In the genomic region with DNA sequence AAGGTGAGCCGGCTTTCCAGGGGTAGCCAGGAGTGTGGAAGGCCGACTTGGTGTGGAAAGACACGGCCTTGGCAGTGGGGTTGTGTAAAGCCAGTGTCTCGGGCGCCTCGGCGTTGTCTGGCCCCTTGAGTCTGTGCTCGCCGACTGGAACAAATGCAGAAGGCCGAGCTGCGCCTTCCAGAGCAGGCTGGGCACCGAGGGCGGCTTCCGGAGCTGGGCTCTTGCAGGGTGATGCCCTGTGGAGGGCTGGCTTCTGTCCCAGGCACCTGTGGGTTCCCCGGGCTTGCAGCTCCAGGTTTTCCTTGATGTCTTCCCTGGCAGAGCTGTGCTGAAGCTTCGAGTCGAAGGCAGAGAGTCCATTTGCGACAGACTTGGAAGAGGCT, we compare ENCODE assay signal across 18 cellular contexts. TPM values are rescaled to one million over a fixed set of nuclear protein-coding genes. Genes with fewer than 3 reads are reported as not detected.
DNase-seq lines count a peak whose midpoint lies in the region; ATAC-seq and TF ChIP-seq lines count a peak whose summit lies in the region.
"Had no signal": no experiment of that assay in that cellular context is flagged by ENCODE, and none has a peak within 500 bp of the region (broad histone marks: within the 10 kb centered on the region; RNA-seq: fewer than 3 reads in every experiment).

No MANE protein-coding gene starts in this region.

- intact Hi-C loops in heart right ventricle (cut with DNase I): loop anchor here in 1 of 10 donors (5.0 kb wide), 1 partner anchor 35 kb away; no protein-coding TSS in a partner anchor
- intact Hi-C loops in cardiac septum (cut with DNase I): no loop called here
- intact Hi-C loops in right cardiac atrium (cut with DNase I): no loop called here
- intact Hi-C loops in thyroid gland (cut with DNase I): no loop called here
- intact Hi-C loops in spleen (cut with DNase I; ENCODE audit: low total_unique reads): no loop called here

- TF ChIP-seq CTCF in heart right ventricle (IDR thresholded peaks at IDR 0.05) (no peak), RWPE1 (conservative IDR thresholded peaks at IDR 0.05; ENCODE audit: low read depth) (no peak), thyroid gland (IDR thresholded peaks at IDR 0.05) (no peak), spleen (IDR thresholded peaks at IDR 0.05 in 8 of 11, conservative IDR thresholded peaks at IDR 0.05 in 3 of 11) (no peak)

- TF ChIP-seq POLR2A in thyroid gland (IDR thresholded peaks at IDR 0.05) (no peak), spleen (IDR thresholded peaks at IDR 0.05) (no peak)

- ATAC-seq in heart right ventricle (no peak), right cardiac atrium (no peak), HG03521 (IDR thresholded peaks at IDR 0.05; ENCODE audit: unreplicated experiment) (no peak), HG02870 (IDR thresholded peaks at IDR 0.05; ENCODE audit: unreplicated experiment) (no peak)

- no peak for DNase-seq in heart right ventricle
- no peak for DNase-seq in cardiac septum (ENCODE audit: low spot score)
- no peak for DNase-seq in RWPE1 (ENCODE audit: low spot score)
- no peak for DNase-seq in right cardiac atrium
- DNase-seq in thyroid gland: peak; percentile 34 to 48
- no peak for DNase-seq in spleen
- DNase-seq: AML-193; CD4-positive, alpha-beta memory T cell; NCI-H1417 treated with DMSO at 0.1 percent for 48 hours; NCI-H2081; NCI-H2227 treated with DMSO at 0.1 percent for 48 hours; NCI-H526 had no signal

- 79 to 91% methylated on average over 18 of the region's 18 CpGs for WGBS in heart right ventricle, 2 donors
- 87% methylated on average over 18 of the region's 18 CpGs for WGBS in right cardiac atrium
- WGBS in thyroid gland, 2 donors: 76 to 90% methylated on average over 13 to 18 of the region's 18 CpGs
- WGBS in spleen, 5 donors: 90 to 98% (median 95%) methylated on average over 12 to 18 of the region's 18 CpGs

- peak overlapping the region in 9 of 10 donors; percentile 35 to 47 (median 39) for H3K4me3 ChIP-seq in heart right ventricle
- peak overlapping the region; percentile 13 for H3K4me3 ChIP-seq in right cardiac atrium (ENCODE audit: low read length)
- no peak overlapping the region for H3K4me3 ChIP-seq in thyroid gland (replicated peaks in 1 of 3)
- no peak overlapping the region for H3K4me3 ChIP-seq in spleen

- H3K4me1 ChIP-seq in heart right ventricle: peaks cover 0 to 40% (median 24%) of the 10 kb centered on the region in 9 donors
- no peaks in the 10 kb centered on the region for H3K4me1 ChIP-seq in right cardiac atrium (ENCODE audit: control insufficient read depth, insufficient read depth, low read length)
- H3K4me1 ChIP-seq in thyroid gland: peaks cover 14 to 22% of the 10 kb centered on the region in 2 donors
- peaks cover 0 to 23% (median 13%) of the 10 kb centered on the region in 6 donors for H3K4me1 ChIP-seq in spleen

- POLR2A ChIA-PET in RWPE1 (lab: Yijun Ruan, JAX; ENCODE audit: low non-redundant PET): no interaction called here

- no peaks in the 10 kb centered on the region for H3K27me3 ChIP-seq in heart right ventricle
- H3K27me3 ChIP-seq in right cardiac atrium (ENCODE audit: control insufficient read depth, insufficient read depth): no peaks in the 10 kb centered on the region
- no peaks in the 10 kb centered on the region for H3K27me3 ChIP-seq in thyroid gland
- no peaks in the 10 kb centered on the region for H3K27me3 ChIP-seq in spleen (replicated peaks in 1 of 7)

- H3K36me3 ChIP-seq in heart right ventricle: peaks cover 0 to 35% (median 0%) of the 10 kb centered on the region in 9 donors
- H3K36me3 ChIP-seq in thyroid gland: no peaks in the 10 kb centered on the region
- H3K36me3 ChIP-seq in spleen: peaks cover 0 to 52% (median 4%) of the 10 kb centered on the region in 6 donors

- CTCF ChIA-PET in RWPE1 (lab: Yijun Ruan, JAX): no interaction called here

- H3K27ac ChIP-seq in heart right ventricle (peak overlapping the region in 9 of 10 donors; percentile 50 to 80 (median 64)), RWPE1 (peak overlapping the region; percentile 97), right cardiac atrium (ENCODE audit: low read length) (no peak overlapping the region), thyroid gland (peak overlapping the region in 1 of 3 donors; percentile 44), spleen (no peak overlapping the region)

- no peaks in the 10 kb centered on the region for H3K9me3 ChIP-seq in heart right ventricle
- no peaks in the 10 kb centered on the region for H3K9me3 ChIP-seq in right cardiac atrium (ENCODE audit: control insufficient read depth, low read length)
- no peaks in the 10 kb centered on the region for H3K9me3 ChIP-seq in thyroid gland
- H3K9me3 ChIP-seq in spleen: no peaks in the 10 kb centered on the region

RNA-seq across cellular contexts. Expression of a gene that starts 8.0 kb away (rescaled TPM):
- total RNA-seq in heart right ventricle (under 1 TPM in 3 of 10 donors, not detected in 7; 0.11 to 0.20 (median 0.15) TPM), cardiac septum (not detected), right cardiac atrium (not detected), thyroid gland (1 to 10 TPM; 3.0 to 6.0 (median 4.5) TPM), spleen (under 1 TPM in 2 of 7 donors, not detected in 5; 0.12 to 0.13 TPM)
- polyA plus RNA-seq in heart right ventricle (under 1 TPM; 0.14 to 0.15 TPM), right cardiac atrium (0.07 TPM), spleen (under 1 TPM; 0.05 to 0.16 (median 0.15) TPM)
- total RNA-seq: CD4-positive, alpha-beta memory T cell; H7; LHCN-M2; OCI-LY7; RPMI7951 had no signal
- polyA plus RNA-seq: CD4-positive, alpha-beta memory T cell had no signal

Comparison
In these comparisons a context has a peak if more than half of its experiments do, and no peak if none do; other contexts are left out.
1. H3K27ac ChIP-seq: peak in heart right ventricle (9 of 10) and RWPE1 (single experiment); none in right cardiac atrium (single experiment) and spleen (0 of 8).
2. DNase-seq: peak in thyroid gland (2 of 2); none in heart right ventricle (0 of 2), cardiac septum (single experiment), RWPE1 (single experiment), right cardiac atrium (0 of 3) and spleen (single experiment).
3. H3K4me3 ChIP-seq: peak in heart right ventricle (9 of 10) and right cardiac atrium (single experiment); none in thyroid gland (0 of 3) and spleen (0 of 8).